In genomic region chr10:5651086-5651764, GRCh38 we compare ENCODE assay signal across 23 cellular contexts. TPM values are rescaled to one million over a fixed set of nuclear protein-coding genes. Genes with fewer than 3 reads are reported as not detected.
DNase-seq lines count a peak whose midpoint lies in the region; ATAC-seq and TF ChIP-seq lines count a peak whose summit lies in the region.
"Had no signal": no experiment of that assay in that cellular context is flagged by ENCODE, and none has a peak within 500 bp of the region (broad histone marks: within the 10 kb centered on the region; RNA-seq: fewer than 3 reads in every experiment).

No MANE protein-coding gene starts in this region.

- H3K4me3 ChIP-seq in endodermal cell (ENCODE audit: low read length) (no peak overlapping the region), suprapubic skin (no peak overlapping the region)

- no peak overlapping the region for H3K18ac ChIP-seq in H9 (ENCODE audit: insufficient read length, low read depth, low read length)

- no peak overlapping the region for H2BK20ac ChIP-seq in H9 (ENCODE audit: low read depth, low read length, poor library complexity, severe bottlenecking)

- no peak overlapping the region for H2BK120ac ChIP-seq in H9 (ENCODE audit: low read depth, low read length, poor library complexity, severe bottlenecking)

- no peak overlapping the region for H2BK5ac ChIP-seq in H9 (ENCODE audit: insufficient read length, low read length)

- DNase-seq in H9: no peak
- no peak for DNase-seq in endodermal cell
- peak; percentile 83 for DNase-seq in mesenteric fat pad (ENCODE audit: low spot score)
- DNase-seq in suprapubic skin (ENCODE audit: low spot score in 2 of 2): peak in 1 of 2 donors; percentile 72
- DNase-seq in OCI-M2 (lab: John Stamatoyannopoulos, UW; ENCODE audit: unreplicated experiment): no peak
- DNase-seq: activated CD4-positive, alpha-beta T cell treated with anti-CD3 and anti-CD28 coated beads, Interleukin-2, amount 10 ng/mL, durations not matched to agents 24 days and 14 days; activated effector memory CD4-positive, alpha-beta T cell treated with Interleukin-2 at 50 U/mL for 16 hours; BE2C; CD8-positive, alpha-beta memory T cell; DMS 273 treated with DMSO at 0.1 percent for 48 hours; effector CD4-positive, alpha-beta T cell; EL; mesendoderm; NCI-H146; NCI-H2107; NCI-H446; NCI-H748 treated with DMSO at 0.1 percent for 48 hours; stimulated activated CD4-positive, alpha-beta T cell treated with anti-CD3 and anti-CD28 coated beads, Interleukin-15, amount 100 ng/mL, for 24 hours; stimulated activated CD4-positive, alpha-beta T cell treated with anti-CD3 and anti-CD28 coated beads, Interleukin-4, amount 100 ng/mL, for 4 hours had no signal

- H4K20me1 ChIP-seq in H9 (ENCODE audit: control insufficient read depth, insufficient read depth, insufficient read length): no peaks in the 10 kb centered on the region

- no CpG with 5 or more reads among the region's 25 CpGs for WGBS in H9 (ENCODE audit: extremely low coverage, insufficient read length, low lambda C conversion rate)
- 93 to 95% methylated on average over 22 to 25 of the region's 25 CpGs for WGBS in endodermal cell (ENCODE audit: insufficient coverage in 1 of 2, insufficient read length in 1 of 2), 2 experiments
- 95% methylated on average over 24 of the region's 25 CpGs for WGBS in suprapubic skin

- H3K4me1 ChIP-seq in H9 (ENCODE audit: insufficient read depth, low read length) (no peaks in the 10 kb centered on the region), endodermal cell (ENCODE audit: control insufficient read depth, insufficient read depth, low read length) (peaks cover 5% of the 10 kb centered on the region), suprapubic skin (peaks cover 17% of the 10 kb centered on the region)
- H3K4me1 ChIP-seq: BE2C had no signal

- no peak for TF ChIP-seq EP300 in suprapubic skin (IDR thresholded peaks at IDR 0.05)

- H3K4ac ChIP-seq in H9 (ENCODE audit: low read depth, low read length): no peak overlapping the region

- H3K4me1 Mint-ChIP-seq in H9 (peaks cover 19 to 22% of the 10 kb centered on the region in 2 experiments), endodermal cell (peaks cover 10% of the 10 kb centered on the region)

- no peak overlapping the region for H4K91ac ChIP-seq in H9 (ENCODE audit: insufficient read length, low read depth, low read length)

- H4K5ac ChIP-seq in H9 (ENCODE audit: insufficient read length, low read depth, low read length): no peak overlapping the region

- H3K36me3 ChIP-seq in endodermal cell (ENCODE audit: control insufficient read depth, insufficient read depth, low read length): peaks cover 4% of the 10 kb centered on the region
- peaks cover 37% of the 10 kb centered on the region for H3K36me3 ChIP-seq in suprapubic skin
- H3K36me3 ChIP-seq: BE2C had no signal

- H3K9me3 Mint-ChIP-seq in H9 (no peaks in the 10 kb centered on the region), endodermal cell (no peaks in the 10 kb centered on the region)
- H3K9me3 Mint-ChIP-seq: activated CD4-positive, alpha-beta T cell treated with anti-CD3 and anti-CD28 coated beads, Interleukin-2, amount 10 ng/mL, durations not matched to agents 24 days and 14 days; CD8-positive, alpha-beta memory T cell had no signal

- no peak overlapping the region for H2AFZ ChIP-seq in H9 (ENCODE audit: low read length)

- H3K36me3 Mint-ChIP-seq in H9 (ENCODE audit: insufficient read depth in 1 of 3, low read depth in 3 of 3): peaks cover 13 to 30% (median 22%) of the 10 kb centered on the region in 3 experiments; a peak in 6 of 7 replicates
- H3K36me3 Mint-ChIP-seq in endodermal cell (ENCODE audit: low read depth): peaks cover 32% of the 10 kb centered on the region

- no peak for TF ChIP-seq POLR2A in suprapubic skin (IDR thresholded peaks at IDR 0.05)

- no peak overlapping the region for H2BK12ac ChIP-seq in H9 (ENCODE audit: insufficient read length, low read depth, low read length)

- no peak overlapping the region for H3K4me2 ChIP-seq in H9 (ENCODE audit: insufficient read depth, insufficient read length, low read length)

- no peak overlapping the region for H3K14ac ChIP-seq in H9 (ENCODE audit: insufficient read depth, low read length)

- no peak overlapping the region for H3T11ph ChIP-seq in H9 (ENCODE audit: low read length)

- H3K4me3 Mint-ChIP-seq in H9 (no peak overlapping the region), endodermal cell (no peak overlapping the region)
- H3K4me3 Mint-ChIP-seq: activated CD4-positive, alpha-beta T cell treated with anti-CD3 and anti-CD28 coated beads, Interleukin-2, amount 10 ng/mL, durations not matched to agents 24 days and 14 days; activated naive CD8-positive, alpha-beta T cell; CD8-positive, alpha-beta memory T cell had no signal

- H3K23ac ChIP-seq in H9 (ENCODE audit: insufficient read length, low read depth, low read length): no peak overlapping the region

- no peaks in the 10 kb centered on the region for H3K27me3 Mint-ChIP-seq in H9 (ENCODE audit: low read depth)
- no peaks in the 10 kb centered on the region for H3K27me3 Mint-ChIP-seq in endodermal cell (ENCODE audit: insufficient read depth)
- H3K27me3 Mint-ChIP-seq: activated CD4-positive, alpha-beta T cell treated with anti-CD3 and anti-CD28 coated beads, Interleukin-2, amount 10 ng/mL, durations not matched to agents 24 days and 14 days; activated naive CD8-positive, alpha-beta T cell; CD8-positive, alpha-beta memory T cell had no signal

- H3K27ac Mint-ChIP-seq in H9: peak overlapping the region in 2 of 3 experiments; percentile 39 to 47; a peak in 4 of 7 replicates
- H3K27ac Mint-ChIP-seq in endodermal cell: peak overlapping the region; percentile 55
- H3K27ac Mint-ChIP-seq: activated CD4-positive, alpha-beta T cell treated with anti-CD3 and anti-CD28 coated beads, Interleukin-2, amount 10 ng/mL, durations not matched to agents 24 days and 14 days; activated naive CD8-positive, alpha-beta T cell had no signal

- H3K27ac ChIP-seq in H9 (ENCODE audit: insufficient read length, low read depth, low read length) (no peak overlapping the region), endodermal cell (ENCODE audit: low read depth, low read length) (no peak overlapping the region), suprapubic skin (peak overlapping the region; percentile 58)
- H3K27ac ChIP-seq: neutrophil had no signal

- no peak overlapping the region for H2BK15ac ChIP-seq in H9 (ENCODE audit: low read depth, low read length)

- H3K79me2 ChIP-seq in H9 (ENCODE audit: insufficient read depth, low read length): peaks cover 1% of the 10 kb centered on the region; the same call in 1 of the 2 replicates

- no peaks in the 10 kb centered on the region for H3K9me3 ChIP-seq in H9 (ENCODE audit: control insufficient read depth, low read depth, low read length)
- no peaks in the 10 kb centered on the region for H3K9me3 ChIP-seq in endodermal cell (ENCODE audit: control insufficient read depth, low read length)
- H3K9me3 ChIP-seq in suprapubic skin: no peaks in the 10 kb centered on the region
- H3K9me3 ChIP-seq: BE2C, neutrophil had no signal

- TF ChIP-seq CTCF in H9 (conservative IDR thresholded peaks at IDR 0.05): no peak
- no peak for TF ChIP-seq CTCF in endodermal cell (conservative IDR thresholded peaks at IDR 0.05)
- no peak for TF ChIP-seq CTCF in suprapubic skin (IDR thresholded peaks at IDR 0.05)

- no peak overlapping the region for H3K9ac ChIP-seq in H9 (ENCODE audit: extremely low read depth, insufficient read length, low read length)
- no peak overlapping the region for H3K9ac ChIP-seq in endodermal cell (ENCODE audit: extremely low read depth, low read length, poor library complexity, severe bottlenecking)

- ATAC-seq in GM19035 (IDR thresholded peaks at IDR 0.05; ENCODE audit: unreplicated experiment) (no peak), GM21390 (IDR thresholded peaks at IDR 0.05; ENCODE audit: unreplicated experiment) (no peak)

- no peaks in the 10 kb centered on the region for H3K27me3 ChIP-seq in H9 (ENCODE audit: insufficient read depth, low read length)
- no peaks in the 10 kb centered on the region for H3K27me3 ChIP-seq in endodermal cell (ENCODE audit: control insufficient read depth, insufficient read depth, low read length, poor library complexity, severe bottlenecking)
- H3K27me3 ChIP-seq in suprapubic skin: no peaks in the 10 kb centered on the region
- H3K27me3 ChIP-seq: BE2C, neutrophil had no signal

- H3K56ac ChIP-seq in H9 (ENCODE audit: insufficient read length, low read depth, low read length): no peak overlapping the region

- H3K79me1 ChIP-seq in H9 (ENCODE audit: insufficient read depth, low read depth, low read length, poor library complexity, severe bottlenecking): no peaks in the 10 kb centered on the region

- H4K8ac ChIP-seq in H9 (replicated peaks; ENCODE audit: insufficient read length, low read depth, low read length): no peak overlapping the region

- no peaks in the 10 kb centered on the region for H3K23me2 ChIP-seq in H9 (ENCODE audit: insufficient read length, low read depth, low read length, poor library complexity, severe bottlenecking)

- H2AK5ac ChIP-seq in H9 (ENCODE audit: insufficient read length, low read length): no peak overlapping the region

RNA-seq across cellular contexts. Expression of gene ASB13, which starts 15.2 kb away (rescaled TPM):
- total RNA-seq in H9 (2021): 13.8 and 14.9 TPM in 2 replicates
- 10 to 100 TPM; 12.8 to 13.5 TPM for total RNA-seq in endodermal cell
- 8.4 TPM for polyA plus RNA-seq in endodermal cell (2013, experiment 1 of 2)
- 10.6 TPM for polyA plus RNA-seq in endodermal cell (2013, experiment 2 of 2)
- total RNA-seq in mesenteric fat pad: 23.5 TPM
- 10 to 100 TPM; 11.6 to 18.6 (median 16.5) TPM for total RNA-seq in suprapubic skin

RNA-seq across cellular contexts. Expression of gene TASOR2, which starts 33.4 kb away (rescaled TPM):
- total RNA-seq in H9 (2021) (64.5 and 67.0 TPM in 2 replicates), endodermal cell (10 to 100 TPM; 47.1 to 53.0 TPM), mesenteric fat pad (55.8 TPM), suprapubic skin (10 to 100 TPM; 49.8 to 78.3 (median 59.9) TPM)
- polyA plus RNA-seq in endodermal cell (2013, experiment 1 of 2): 29.3 TPM
- polyA plus RNA-seq in endodermal cell (2013, experiment 2 of 2): 29.4 TPM
